Comparison of ENCODE assay signal across 11 cellular contexts in genomic region chr6:166942393-166943168, GRCh38. TPM values are rescaled to one million over a fixed set of nuclear protein-coding genes. Genes with fewer than 3 reads are reported as not detected.
DNase-seq lines count a peak whose midpoint lies in the region; ATAC-seq and TF ChIP-seq lines count a peak whose summit lies in the region.
"Had no signal": no experiment of that assay in that cellular context is flagged by ENCODE, and none has a peak within 500 bp of the region (broad histone marks: within the 10 kb centered on the region; RNA-seq: fewer than 3 reads in every experiment).

No MANE protein-coding gene starts in this region.

- no peak for TF ChIP-seq EP300 in esophagus muscularis mucosa (IDR thresholded peaks at IDR 0.05)

- H3K9me3 Mint-ChIP-seq in CD4-positive, CD25-positive, alpha-beta regulatory T cell = peaks cover 0 to 1% (median 0%) of the 10 kb centered on the region in 7 donors
- H3K9me3 Mint-ChIP-seq in activated naive CD4-positive, alpha-beta T cell treated with anti-CD3 and anti-CD28 coated beads, Interleukin-2, amount 50 U/mL, for 72 hours = no peaks in the 10 kb centered on the region

- H3K9me2 ChIP-seq in PC-3 (replicated peaks; ENCODE audit: low read length) = no peaks in the 10 kb centered on the region

- no peak overlapping the region for H2AFZ ChIP-seq in PC-3 (ENCODE audit: low read length)

- H3K4me3 ChIP-seq in CD4-positive, CD25-positive, alpha-beta regulatory T cell (ENCODE audit: low read depth, low read length) = peak overlapping the region; percentile 26
- H3K4me3 ChIP-seq in neutrophil (ENCODE audit: low read depth in 1 of 2, low read length in 1 of 2) (no peak overlapping the region), PC-3 (ENCODE audit: low read length) (no peak overlapping the region), esophagus muscularis mucosa (no peak overlapping the region)
- H3K4me3 ChIP-seq: BLaER1 treated with 17β-estradiol and CSF1 and Interleukin-3, amounts not matched to agents 10 nM and 100 nM had no signal

- no peaks in the 10 kb centered on the region for H3K79me2 ChIP-seq in PC-3 (ENCODE audit: low read length)

- H3K27ac Mint-ChIP-seq in CD4-positive, CD25-positive, alpha-beta regulatory T cell = peak overlapping the region; percentile 87 to 91 (median 91)
- H3K27ac Mint-ChIP-seq in activated naive CD4-positive, alpha-beta T cell treated with anti-CD3 and anti-CD28 coated beads, Interleukin-2, amount 50 U/mL, for 72 hours = peak overlapping the region; percentile 1 to 99

- TF ChIP-seq POLR2A in esophagus muscularis mucosa (IDR thresholded peaks at IDR 0.05; ENCODE audit: low read depth) = no peak

- H3K4me2 ChIP-seq in PC-3 (ENCODE audit: low read length) = no peak overlapping the region
- H3K4me2 ChIP-seq: BLaER1 treated with 17β-estradiol and CSF1 and Interleukin-3, amounts not matched to agents 10 nM and 100 nM had no signal

- H4K20me1 ChIP-seq in PC-3 (ENCODE audit: low read length) = no peaks in the 10 kb centered on the region

- TF ChIP-seq CTCF in neutrophil (IDR thresholded peaks at IDR 0.05) (no peak), PC-3 (conservative IDR thresholded peaks at IDR 0.05; ENCODE audit: low read depth, low read length) (no peak), esophagus muscularis mucosa (IDR thresholded peaks at IDR 0.05) (no peak)

- H3K27me3 Mint-ChIP-seq in CD4-positive, CD25-positive, alpha-beta regulatory T cell = no peaks in the 10 kb centered on the region

- H3K9ac ChIP-seq in PC-3 (ENCODE audit: low read length) = no peak overlapping the region
- H3K9ac ChIP-seq: BLaER1 treated with 17β-estradiol and CSF1 and Interleukin-3, amounts not matched to agents 10 nM and 100 nM had no signal

- peaks cover 70% of the 10 kb centered on the region for H3K36me3 ChIP-seq in CD4-positive, CD25-positive, alpha-beta regulatory T cell (ENCODE audit: control insufficient read depth, insufficient read depth, low read length)
- peaks cover 100% of the 10 kb centered on the region for H3K36me3 ChIP-seq in neutrophil
- H3K36me3 ChIP-seq in PC-3 (ENCODE audit: low read depth, low read length) = no peaks in the 10 kb centered on the region; the same call in 1 of the 2 replicates
- peaks cover 9 to 50% (median 28%) of the 10 kb centered on the region in 4 donors for H3K36me3 ChIP-seq in esophagus muscularis mucosa

- peak overlapping the region; percentile 39 to 82 (median 66) for H3K4me3 Mint-ChIP-seq in CD4-positive, CD25-positive, alpha-beta regulatory T cell

- peaks cover 23% of the 10 kb centered on the region for H3K4me1 ChIP-seq in CD4-positive, CD25-positive, alpha-beta regulatory T cell (ENCODE audit: control insufficient read depth, insufficient read depth, low read length, poor library complexity, severe bottlenecking)
- peaks cover 4 to 14% of the 10 kb centered on the region in 2 experiments for H3K4me1 ChIP-seq in neutrophil (ENCODE audit: control insufficient read depth in 1 of 2, insufficient read depth in 1 of 2, low read depth in 1 of 2, low read length in 1 of 2)
- peaks cover 18% of the 10 kb centered on the region for H3K4me1 ChIP-seq in PC-3 (ENCODE audit: insufficient read depth, low read length)
- no peaks in the 10 kb centered on the region for H3K4me1 ChIP-seq in esophagus muscularis mucosa

- intact Hi-C loops in PC-3 (cut with micrococcal nuclease) (no loop called here), esophagus muscularis mucosa (cut with DNase I) (no loop called here)

- H3K4me1 Mint-ChIP-seq in CD4-positive, CD25-positive, alpha-beta regulatory T cell = peaks cover 16 to 54% (median 26%) of the 10 kb centered on the region in 4 donors

- DNase-seq in CD4-positive, CD25-positive, alpha-beta regulatory T cell = peak; percentile 31 to 59 (median 38)
- DNase-seq in T-helper 22 cell (ENCODE audit: low read depth) = peak; percentile 66
- DNase-seq in activated naive CD4-positive, alpha-beta T cell treated with anti-CD3 and anti-CD28 coated beads, Interleukin-2, amount 50 U/mL, for 72 hours (ENCODE audit: low spot score in 2 of 2) = peak; percentile 58 to 73
- DNase-seq in A172 (ENCODE audit: low spot score) = no peak
- DNase-seq in PC-3 = no peak
- DNase-seq in ureter (ENCODE audit: low spot score) = no peak
- DNase-seq in esophagus muscularis mucosa (ENCODE audit: extremely low spot score) = no peak
- DNase-seq: activated gamma-delta T cell, SHP77 had no signal

- H3K36me3 Mint-ChIP-seq in CD4-positive, CD25-positive, alpha-beta regulatory T cell = peaks cover 49% of the 10 kb centered on the region
- peaks cover 5 to 38% of the 10 kb centered on the region in 2 donors for H3K36me3 Mint-ChIP-seq in activated naive CD4-positive, alpha-beta T cell treated with anti-CD3 and anti-CD28 coated beads, Interleukin-2, amount 50 U/mL, for 72 hours

- H3K27ac ChIP-seq in CD4-positive, CD25-positive, alpha-beta regulatory T cell (ENCODE audit: insufficient read depth, low read length, poor library complexity, severe bottlenecking) = peak overlapping the region; percentile 60
- H3K27ac ChIP-seq in neutrophil = peak overlapping the region; percentile 38
- no peak overlapping the region for H3K27ac ChIP-seq in PC-3 (ENCODE audit: low read length)
- H3K27ac ChIP-seq in esophagus muscularis mucosa (replicated peaks in 1 of 4) = no peak overlapping the region
- H3K27ac ChIP-seq: BLaER1 treated with 17β-estradiol and CSF1 and Interleukin-3, amounts not matched to agents 10 nM and 100 nM had no signal

- no TSS peak for BruUV-seq in PC-3 (replicated peaks; lab: Mats Ljungman, UMichigan)

- no peaks in the 10 kb centered on the region for H3K27me3 ChIP-seq in CD4-positive, CD25-positive, alpha-beta regulatory T cell (ENCODE audit: control insufficient read depth, insufficient read depth, low read length)
- H3K27me3 ChIP-seq in neutrophil (no peaks in the 10 kb centered on the region), PC-3 (ENCODE audit: low read length) (no peaks in the 10 kb centered on the region), esophagus muscularis mucosa (no peaks in the 10 kb centered on the region)
- H3K27me3 ChIP-seq: BLaER1 treated with 17β-estradiol and CSF1 and Interleukin-3, amounts not matched to agents 10 nM and 100 nM had no signal

- no peaks in the 10 kb centered on the region for H3K9me3 ChIP-seq in CD4-positive, CD25-positive, alpha-beta regulatory T cell (ENCODE audit: control insufficient read depth in 2 of 2, low read length in 2 of 2)
- no peaks in the 10 kb centered on the region for H3K9me3 ChIP-seq in neutrophil
- H3K9me3 ChIP-seq in PC-3 (ENCODE audit: low read length) = no peaks in the 10 kb centered on the region
- no peaks in the 10 kb centered on the region for H3K9me3 ChIP-seq in esophagus muscularis mucosa
- H3K9me3 ChIP-seq: BLaER1 treated with 17β-estradiol and CSF1 and Interleukin-3, amounts not matched to agents 10 nM and 100 nM had no signal

- POLR2A ChIA-PET in PC-3 (lab: Charles Lee; ENCODE audit: unreplicated experiment) = no interaction called here

- no peaks in the 10 kb centered on the region for H3F3A ChIP-seq in PC-3 (ENCODE audit: low read length, unreplicated experiment)

- 88% methylated on average over 14 of the region's 14 CpGs for WGBS in esophagus muscularis mucosa

- peak; percentile 72 to 79 for ATAC-seq in CD4-positive, CD25-positive, alpha-beta regulatory T cell (ENCODE audit: low read depth in 2 of 2)
- ATAC-seq in activated naive CD4-positive, alpha-beta T cell treated with anti-CD3 and anti-CD28 coated beads, Interleukin-2, amount 50 U/mL, for 72 hours = peak; percentile 88 to 96
- ATAC-seq in PC-3 = no peak

- CTCF ChIA-PET in PC-3 (lab: Charles Lee) = no interaction called here

RNA-seq across cellular contexts. Expression of gene RNASET2, which starts 13.8 kb away (rescaled TPM):
- 213 TPM for total RNA-seq in CD4-positive, CD25-positive, alpha-beta regulatory T cell
- polyA plus RNA-seq in CD4-positive, CD25-positive, alpha-beta regulatory T cell = 100 to 1,000 TPM; 361 to 410 (median 381) TPM
- 100 to 1,000 TPM in 1 of 2 donors, 10 to 100 TPM in 1; 45.2 to 108 TPM for total RNA-seq in activated naive CD4-positive, alpha-beta T cell treated with anti-CD3 and anti-CD28 coated beads, Interleukin-2, amount 50 U/mL, for 72 hours
- 35.6 and 52.5 TPM in 2 replicates for total RNA-seq in A172 (2014; rRNA removed; shearing (Covaris generic))
- total RNA-seq in PC-3 (2014; rRNA removed) (51.8 and 77.4 TPM in 2 replicates), ureter (89.9 TPM), esophagus muscularis mucosa (10 to 100 TPM; 24.1 to 54.5 (median 30.4) TPM)

RNA-seq across cellular contexts. Expression of gene CEP43, which starts 56.6 kb away (rescaled TPM):
- 32.5 TPM for total RNA-seq in CD4-positive, CD25-positive, alpha-beta regulatory T cell
- 1 to 10 TPM; 5.6 to 9.8 (median 7.4) TPM for polyA plus RNA-seq in CD4-positive, CD25-positive, alpha-beta regulatory T cell
- 10 to 100 TPM; 17.5 to 21.9 TPM for total RNA-seq in activated naive CD4-positive, alpha-beta T cell treated with anti-CD3 and anti-CD28 coated beads, Interleukin-2, amount 50 U/mL, for 72 hours
- total RNA-seq in A172 (2014; rRNA removed; shearing (Covaris generic)) = 31.3 and 32.6 TPM in 2 replicates
- 11.8 and 15.2 TPM in 2 replicates for total RNA-seq in PC-3 (2014; rRNA removed)
- 22.0 TPM for total RNA-seq in ureter
- 10 to 100 TPM in 1 of 4 donors, 1 to 10 TPM in 3; 6.6 to 18.0 (median 8.3) TPM for total RNA-seq in esophagus muscularis mucosa

Comparison
In these comparisons a context has a peak if more than half of its experiments do, and no peak if none do; other contexts are left out.
1. DNase-seq: peak in CD4-positive, CD25-positive, alpha-beta regulatory T cell (3 of 3), T-helper 22 cell (single experiment) and activated naive CD4-positive, alpha-beta T cell treated with anti-CD3 and anti-CD28 coated beads, Interleukin-2, amount 50 U/mL, for 72 hours (2 of 2); none in A172 (single experiment), PC-3 (single experiment), ureter (single experiment) and esophagus muscularis mucosa (single experiment).
2. H3K27ac ChIP-seq: peak in CD4-positive, CD25-positive, alpha-beta regulatory T cell (single experiment) and neutrophil (single experiment); none in PC-3 (single experiment) and esophagus muscularis mucosa (0 of 4).